ENCODE assay signal across 21 cellular contexts in genomic region chr9:37926737-37927590, GRCh38. TPM values are rescaled to one million over a fixed set of nuclear protein-coding genes. Genes with fewer than 3 reads are reported as not detected.
DNase-seq lines count a peak whose midpoint lies in the region; ATAC-seq and TF ChIP-seq lines count a peak whose summit lies in the region.
"Had no signal": no experiment of that assay in that cellular context is flagged by ENCODE, and none has a peak within 500 bp of the region (broad histone marks: within the 10 kb centered on the region; RNA-seq: fewer than 3 reads in every experiment).

No MANE protein-coding gene starts in this region.

- H3K27ac ChIP-seq in BLaER1 treated with 17β-estradiol and CSF1 and Interleukin-3, amounts not matched to agents 10 nM and 100 nM: peak overlapping the region in 9 of 11 experiments; percentile 2 to 60 (median 31); a peak in 14 of 22 replicates
- peak overlapping the region; percentile 22 for H3K27ac ChIP-seq in RWPE2 (ENCODE audit: poor library complexity, severe bottlenecking)
- H3K27ac ChIP-seq in endodermal cell (ENCODE audit: low read depth, low read length): no peak overlapping the region
- H3K27ac ChIP-seq: adrenal gland, cardiac muscle cell, esophagus squamous epithelium, left ventricle myocardium inferior, tibial nerve had no signal

- no peak overlapping the region for H3K4me3 Mint-ChIP-seq in activated naive CD8-positive, alpha-beta T cell treated with anti-CD3 and anti-CD28 coated beads for 36 hours
- H3K4me3 Mint-ChIP-seq in endodermal cell (no peak overlapping the region), T-cell (no peak overlapping the region)
- H3K4me3 Mint-ChIP-seq in activated naive CD8-positive, alpha-beta T cell treated with anti-CD3 and anti-CD28 coated beads, Interleukin-2, amount 50 U/mL, for 24 hours: no peak overlapping the region

- CTCF ChIA-PET in T-cell (lab: Charles Lee): no interaction called here

- peaks cover 42 to 56% (median 49%) of the 10 kb centered on the region in 10 experiments for H3K4me1 ChIP-seq in BLaER1 treated with 17β-estradiol and CSF1 and Interleukin-3, amounts not matched to agents 10 nM and 100 nM
- H3K4me1 ChIP-seq in RWPE2 (ENCODE audit: insufficient read depth, poor library complexity, severe bottlenecking): peaks cover 44% of the 10 kb centered on the region
- peaks cover 28% of the 10 kb centered on the region for H3K4me1 ChIP-seq in endodermal cell (ENCODE audit: control insufficient read depth, insufficient read depth, low read length)

- peak; percentile 19 for DNase-seq in LHCN-M2 (ENCODE audit: low read depth)
- no peak for DNase-seq in RWPE2 (ENCODE audit: low spot score)
- peak; percentile 54 for DNase-seq in left kidney (ENCODE audit: low read depth, low spot score)
- no peak for DNase-seq in activated naive CD8-positive, alpha-beta T cell treated with anti-CD3 and anti-CD28 coated beads for 36 hours
- DNase-seq in endodermal cell: no peak
- DNase-seq in activated naive CD8-positive, alpha-beta T cell treated with anti-CD3 and anti-CD28 coated beads, Interleukin-2, amount 50 U/mL, for 24 hours: no peak
- DNase-seq in T-cell: no peak
- DNase-seq: activated CD4-positive, alpha-beta T cell treated with anti-CD3 and anti-CD28 coated beads for 48 hours; DMS79; esophagus squamous epithelium; glutamatergic neuron; KBM-7; left ventricle myocardium inferior; NCI-H1092; NCI-H2171 treated with DMSO at 0.1 percent for 48 hours; stimulated activated naive CD4-positive, alpha-beta T cell had no signal

- no peaks in the 10 kb centered on the region for H3K4me1 Mint-ChIP-seq in activated naive CD8-positive, alpha-beta T cell treated with anti-CD3 and anti-CD28 coated beads for 36 hours
- H3K4me1 Mint-ChIP-seq in endodermal cell (peaks cover 40% of the 10 kb centered on the region), T-cell (no peaks in the 10 kb centered on the region)
- H3K4me1 Mint-ChIP-seq in activated naive CD8-positive, alpha-beta T cell treated with anti-CD3 and anti-CD28 coated beads, Interleukin-2, amount 50 U/mL, for 24 hours: no peaks in the 10 kb centered on the region

- H3K9me3 ChIP-seq in BLaER1 treated with 17β-estradiol and CSF1 and Interleukin-3, amounts not matched to agents 10 nM and 100 nM (replicated peaks in 1 of 11): peaks cover 7 to 11% (median 9%) of the 10 kb centered on the region in 11 experiments; a peak in 21 of 22 replicates
- H3K9me3 ChIP-seq in RWPE2 (ENCODE audit: severe bottlenecking) (no peaks in the 10 kb centered on the region), endodermal cell (ENCODE audit: control insufficient read depth, low read length) (no peaks in the 10 kb centered on the region)
- H3K9me3 ChIP-seq: esophagus squamous epithelium had no signal

- TF ChIP-seq CTCF in RWPE2 (IDR thresholded peaks at IDR 0.05; ENCODE audit: poor library complexity, severe bottlenecking): no peak
- no peak for TF ChIP-seq CTCF in endodermal cell (conservative IDR thresholded peaks at IDR 0.05)

- 94 to 95% methylated on average over 11 to 12 of the region's 12 CpGs for WGBS in endodermal cell (ENCODE audit: insufficient coverage in 1 of 2, insufficient read length in 1 of 2), 2 experiments

- peaks cover 0 to 18% (median 0%) of the 10 kb centered on the region in 11 experiments; a peak in 5 of 22 replicates for H4K20me1 ChIP-seq in BLaER1 treated with 17β-estradiol and CSF1 and Interleukin-3, amounts not matched to agents 10 nM and 100 nM

- H3K27ac Mint-ChIP-seq in activated naive CD8-positive, alpha-beta T cell treated with anti-CD3 and anti-CD28 coated beads for 36 hours: no peak overlapping the region
- no peak overlapping the region for H3K27ac Mint-ChIP-seq in endodermal cell
- no peak overlapping the region for H3K27ac Mint-ChIP-seq in activated naive CD8-positive, alpha-beta T cell treated with anti-CD3 and anti-CD28 coated beads, Interleukin-2, amount 50 U/mL, for 24 hours
- no peak overlapping the region for H3K27ac Mint-ChIP-seq in T-cell

- no peaks in the 10 kb centered on the region for H3K36me3 Mint-ChIP-seq in activated naive CD8-positive, alpha-beta T cell treated with anti-CD3 and anti-CD28 coated beads for 36 hours
- H3K36me3 Mint-ChIP-seq in endodermal cell (ENCODE audit: low read depth): peaks cover 25% of the 10 kb centered on the region
- H3K36me3 Mint-ChIP-seq in activated naive CD8-positive, alpha-beta T cell treated with anti-CD3 and anti-CD28 coated beads, Interleukin-2, amount 50 U/mL, for 24 hours (ENCODE audit: low read depth): no peaks in the 10 kb centered on the region
- no peaks in the 10 kb centered on the region for H3K36me3 Mint-ChIP-seq in T-cell

- H3K9me3 Mint-ChIP-seq in activated naive CD8-positive, alpha-beta T cell treated with anti-CD3 and anti-CD28 coated beads for 36 hours: no peaks in the 10 kb centered on the region
- H3K9me3 Mint-ChIP-seq in endodermal cell (no peaks in the 10 kb centered on the region), T-cell (no peaks in the 10 kb centered on the region)
- H3K9me3 Mint-ChIP-seq in activated naive CD8-positive, alpha-beta T cell treated with anti-CD3 and anti-CD28 coated beads, Interleukin-2, amount 50 U/mL, for 24 hours: no peaks in the 10 kb centered on the region

- H3K4me2 ChIP-seq in BLaER1 treated with 17β-estradiol and CSF1 and Interleukin-3, amounts not matched to agents 10 nM and 100 nM: peak overlapping the region; percentile 63 to 88 (median 85)

- no peaks in the 10 kb centered on the region; a peak in 1 of 22 replicates for H3K36me3 ChIP-seq in BLaER1 treated with 17β-estradiol and CSF1 and Interleukin-3, amounts not matched to agents 10 nM and 100 nM
- H3K36me3 ChIP-seq in RWPE2 (ENCODE audit: low read depth): peaks cover 33% of the 10 kb centered on the region
- peaks cover 20% of the 10 kb centered on the region for H3K36me3 ChIP-seq in endodermal cell (ENCODE audit: control insufficient read depth, insufficient read depth, low read length)
- H3K36me3 ChIP-seq: adrenal gland, cardiac muscle cell had no signal

- POLR2A ChIA-PET in T-cell (lab: Charles Lee): no interaction called here

- no peaks in the 10 kb centered on the region for H3K27me3 Mint-ChIP-seq in activated naive CD8-positive, alpha-beta T cell treated with anti-CD3 and anti-CD28 coated beads for 36 hours
- H3K27me3 Mint-ChIP-seq in endodermal cell (ENCODE audit: insufficient read depth) (no peaks in the 10 kb centered on the region), T-cell (peaks cover 0 to 2% of the 10 kb centered on the region in 2 donors)
- H3K27me3 Mint-ChIP-seq in activated naive CD8-positive, alpha-beta T cell treated with anti-CD3 and anti-CD28 coated beads, Interleukin-2, amount 50 U/mL, for 24 hours: no peaks in the 10 kb centered on the region

- H3K4me3 ChIP-seq in BLaER1 treated with 17β-estradiol and CSF1 and Interleukin-3, amounts not matched to agents 10 nM and 100 nM: no peak overlapping the region
- H3K4me3 ChIP-seq in RWPE2 (ENCODE audit: severe bottlenecking): no peak overlapping the region
- H3K4me3 ChIP-seq in endodermal cell (ENCODE audit: low read length): no peak overlapping the region
- H3K4me3 ChIP-seq: adrenal gland, cardiac muscle cell, esophagus squamous epithelium, left ventricle myocardium inferior, tibial nerve had no signal

- ATAC-seq in RWPE2 (ENCODE audit: low read depth) (no peak; the same call in 2 of the 3 replicates), T-cell (replicated peaks in 1 of 4) (no peak)
- no peak for ATAC-seq in activated naive CD8-positive, alpha-beta T cell treated with anti-CD3 and anti-CD28 coated beads, Interleukin-2, amount 50 U/mL, for 24 hours
- ATAC-seq: sciatic nerve had no signal

- no peaks in the 10 kb centered on the region for H3K27me3 ChIP-seq in BLaER1 treated with 17β-estradiol and CSF1 and Interleukin-3, amounts not matched to agents 10 nM and 100 nM
- H3K27me3 ChIP-seq in RWPE2 (ENCODE audit: insufficient read depth, poor library complexity, severe bottlenecking) (no peaks in the 10 kb centered on the region), endodermal cell (ENCODE audit: control insufficient read depth, insufficient read depth, low read length, poor library complexity, severe bottlenecking) (no peaks in the 10 kb centered on the region)
- H3K27me3 ChIP-seq: adrenal gland, cardiac muscle cell, esophagus squamous epithelium, tibial nerve had no signal

- H3K9ac ChIP-seq in BLaER1 treated with 17β-estradiol and CSF1 and Interleukin-3, amounts not matched to agents 10 nM and 100 nM: peak overlapping the region in 2 of 11 experiments; percentile 3 to 42; a peak in 2 of 22 replicates
- no peak overlapping the region for H3K9ac ChIP-seq in endodermal cell (ENCODE audit: extremely low read depth, low read length, poor library complexity, severe bottlenecking)

RNA-seq across cellular contexts. Expression of gene SLC25A51, which starts 23.0 kb away (rescaled TPM):
- total RNA-seq in LHCN-M2 (2014; rRNA removed) (43.2 and 44.7 TPM in 2 replicates), endodermal cell (10 to 100 TPM; 15.8 to 17.2 TPM), T-cell (10 to 100 TPM; 19.7 to 37.6 (median 32.4) TPM)
- 15.2 TPM for polyA plus RNA-seq in LHCN-M2 (2012)
- total RNA-seq in activated naive CD8-positive, alpha-beta T cell treated with anti-CD3 and anti-CD28 coated beads for 36 hours: 10 to 100 TPM; 32.2 to 32.7 TPM
- 15.8 TPM for polyA plus RNA-seq in endodermal cell (2013, experiment 1 of 2)
- polyA plus RNA-seq in endodermal cell (2013, experiment 2 of 2): 16.7 TPM

Comparison
In these comparisons a context has a peak if more than half of its experiments do, and no peak if none do; other contexts are left out.
1. DNase-seq: peak in LHCN-M2 (single experiment) and left kidney (single experiment); none in RWPE2 (single experiment), activated naive CD8-positive, alpha-beta T cell treated with anti-CD3 and anti-CD28 coated beads for 36 hours (single experiment), endodermal cell (single experiment), activated naive CD8-positive, alpha-beta T cell treated with anti-CD3 and anti-CD28 coated beads, Interleukin-2, amount 50 U/mL, for 24 hours (single experiment) and T-cell (0 of 34).